ENCODE assay signal across 11 cellular contexts in genomic region chr7:103660455-103661371, GRCh38.
DNase-seq lines count a peak whose midpoint lies in the region; ATAC-seq and TF ChIP-seq lines count a peak whose summit lies in the region.
"Had no signal": no experiment of that assay in that cellular context is flagged by ENCODE, and none has a peak within 500 bp of the region (broad histone marks: within the 10 kb centered on the region; RNA-seq: fewer than 3 reads in every experiment).

No MANE protein-coding gene starts in this region.

- no peak overlapping the region for H3K4me3 Mint-ChIP-seq in activated CD8-positive, alpha-beta memory T cell treated with anti-CD3 and anti-CD28 coated beads, Interleukin-2, amount 10 ng/mL, durations not matched to agents 7 days and 5 days
- H3K4me3 Mint-ChIP-seq: activated naive CD8-positive, alpha-beta T cell treated with anti-CD3 and anti-CD28 coated beads, Interleukin-2, amount 10 ng/mL, durations not matched to agents 7 days and 5 days had no signal

- H3K9me3 Mint-ChIP-seq in activated CD8-positive, alpha-beta memory T cell treated with anti-CD3 and anti-CD28 coated beads, Interleukin-2, amount 10 ng/mL, durations not matched to agents 7 days and 5 days (ENCODE audit: low read depth) = no peaks in the 10 kb centered on the region
- H3K9me3 Mint-ChIP-seq: activated naive CD8-positive, alpha-beta T cell treated with anti-CD3 and anti-CD28 coated beads, Interleukin-2, amount 10 ng/mL, durations not matched to agents 7 days and 5 days had no signal

- no peaks in the 10 kb centered on the region for H3K36me3 Mint-ChIP-seq in activated CD8-positive, alpha-beta memory T cell treated with anti-CD3 and anti-CD28 coated beads, Interleukin-2, amount 10 ng/mL, durations not matched to agents 7 days and 5 days
- H3K36me3 Mint-ChIP-seq: activated naive CD8-positive, alpha-beta T cell treated with anti-CD3 and anti-CD28 coated beads, Interleukin-2, amount 10 ng/mL, durations not matched to agents 7 days and 5 days had no signal

- no peak overlapping the region for H3K27ac Mint-ChIP-seq in activated CD8-positive, alpha-beta memory T cell treated with anti-CD3 and anti-CD28 coated beads, Interleukin-2, amount 10 ng/mL, durations not matched to agents 7 days and 5 days
- H3K27ac Mint-ChIP-seq: activated naive CD8-positive, alpha-beta T cell treated with anti-CD3 and anti-CD28 coated beads, Interleukin-2, amount 10 ng/mL, durations not matched to agents 7 days and 5 days had no signal

- H3K4me1 Mint-ChIP-seq in activated CD8-positive, alpha-beta memory T cell treated with anti-CD3 and anti-CD28 coated beads, Interleukin-2, amount 10 ng/mL, durations not matched to agents 7 days and 5 days = no peaks in the 10 kb centered on the region
- H3K4me1 Mint-ChIP-seq: activated naive CD8-positive, alpha-beta T cell treated with anti-CD3 and anti-CD28 coated beads, Interleukin-2, amount 10 ng/mL, durations not matched to agents 7 days and 5 days had no signal

- H3K9me3 ChIP-seq in right lobe of liver = no peaks in the 10 kb centered on the region
- no peaks in the 10 kb centered on the region for H3K9me3 ChIP-seq in tibial artery

- peak; percentile 68 to 81 (median 74) for ATAC-seq in right lobe of liver
- ATAC-seq in GM21515 (IDR thresholded peaks at IDR 0.05; ENCODE audit: unreplicated experiment) = no peak
- ATAC-seq in activated CD8-positive, alpha-beta memory T cell treated with anti-CD3 and anti-CD28 coated beads, Interleukin-2, amount 10 ng/mL, durations not matched to agents 7 days and 5 days = no peak

- no peaks in the 10 kb centered on the region for H3K36me3 ChIP-seq in right lobe of liver
- no peaks in the 10 kb centered on the region for H3K36me3 ChIP-seq in tibial artery

- 77% methylated on average over 7 of the region's 7 CpGs for WGBS in right lobe of liver (ENCODE audit: insufficient coverage, low coverage, low lambda C conversion rate, missing lambda C conversion rate)

- DNase-seq in Caki2 (ENCODE audit: low read depth) (peak; percentile 80), LNCaP clone FGC (ENCODE audit: low read depth) (peak; percentile 85), cardiac fibroblast (ENCODE audit: low read depth in 2 of 2) (peak; percentile 6 to 35), right lobe of liver (no peak), tibial artery (no peak)
- no peak for DNase-seq in activated CD8-positive, alpha-beta memory T cell treated with anti-CD3 and anti-CD28 coated beads, Interleukin-2, amount 10 ng/mL, durations not matched to agents 7 days and 5 days
- no peak for DNase-seq in stimulated activated CD4-positive, alpha-beta T cell treated with anti-CD3 and anti-CD28 coated beads, Interleukin-12 subunit alpha, Interleukin-12 subunit beta, amount 100 ng/mL, for 4 hours
- DNase-seq: activated naive CD8-positive, alpha-beta T cell treated with anti-CD3 and anti-CD28 coated beads, Interleukin-2, amount 10 ng/mL, durations not matched to agents 7 days and 5 days; NCI-H1105 had no signal

- no peaks in the 10 kb centered on the region for H3K27me3 ChIP-seq in right lobe of liver
- H3K27me3 ChIP-seq in tibial artery = no peaks in the 10 kb centered on the region

- TF ChIP-seq CTCF in LNCaP clone FGC (IDR thresholded peaks at IDR 0.05; ENCODE audit: control insufficient read depth, extremely low read depth, insufficient read depth) = no peak
- no peak for TF ChIP-seq CTCF in cardiac fibroblast (IDR thresholded peaks at IDR 0.05; ENCODE audit: low read depth, low read length)
- TF ChIP-seq CTCF in right lobe of liver (IDR thresholded peaks at IDR 0.05) = no peak
- no peak for TF ChIP-seq CTCF in tibial artery (IDR thresholded peaks at IDR 0.05)

- in situ Hi-C loops in Caki2 (cut with HindIII; ENCODE audit: low pct_unique_long_range_greater_than_20kb, low sequenced_read_pairs) = no loop called here

- no peaks in the 10 kb centered on the region for H3K27me3 Mint-ChIP-seq in activated CD8-positive, alpha-beta memory T cell treated with anti-CD3 and anti-CD28 coated beads, Interleukin-2, amount 10 ng/mL, durations not matched to agents 7 days and 5 days
- H3K27me3 Mint-ChIP-seq: activated naive CD8-positive, alpha-beta T cell treated with anti-CD3 and anti-CD28 coated beads, Interleukin-2, amount 10 ng/mL, durations not matched to agents 7 days and 5 days had no signal

- CTCF ChIA-PET in activated CD8-positive, alpha-beta memory T cell treated with anti-CD3 and anti-CD28 coated beads, Interleukin-2, amount 10 ng/mL, durations not matched to agents 7 days and 5 days (lab: Charles Lee) = no interaction called here

- H3K4me3 ChIP-seq in LNCaP clone FGC (ENCODE audit: low read depth, low read length) = no peak overlapping the region
- H3K4me3 ChIP-seq in cardiac fibroblast (replicated peaks in 1 of 2; ENCODE audit: low read depth in 2 of 2, low read length in 2 of 2) = no peak overlapping the region
- no peak overlapping the region for H3K4me3 ChIP-seq in right lobe of liver
- H3K4me3 ChIP-seq in tibial artery = no peak overlapping the region
- H3K4me3 ChIP-seq: skin epidermis had no signal

- no peak for TF ChIP-seq POLR2A in right lobe of liver (IDR thresholded peaks at IDR 0.05)

- peaks cover 0 to 10% (median 0%) of the 10 kb centered on the region in 4 donors for H3K4me1 ChIP-seq in right lobe of liver
- H3K4me1 ChIP-seq in tibial artery = no peaks in the 10 kb centered on the region

- intact Hi-C loops in right lobe of liver (cut with DNase I) (no loop called here), tibial artery (cut with DNase I; ENCODE audit: low total_unique reads) (no loop called here)

- H3K27ac ChIP-seq in right lobe of liver (peak overlapping the region in 2 of 3 donors; percentile 43 to 68), tibial artery (no peak overlapping the region)
- H3K27ac ChIP-seq: skin epidermis had no signal

Comparison
In these comparisons a context has a peak if more than half of its experiments do, and no peak if none do; other contexts are left out.
1. DNase-seq: peak in Caki2 (single experiment), LNCaP clone FGC (single experiment) and cardiac fibroblast (2 of 2); none in right lobe of liver (0 of 3), tibial artery (0 of 2), activated CD8-positive, alpha-beta memory T cell treated with anti-CD3 and anti-CD28 coated beads, Interleukin-2, amount 10 ng/mL, durations not matched to agents 7 days and 5 days (single experiment) and stimulated activated CD4-positive, alpha-beta T cell treated with anti-CD3 and anti-CD28 coated beads, Interleukin-12 subunit alpha, Interleukin-12 subunit beta, amount 100 ng/mL, for 4 hours (single experiment).
2. ATAC-seq: peak in right lobe of liver (4 of 4); none in GM21515 (single experiment) and activated CD8-positive, alpha-beta memory T cell treated with anti-CD3 and anti-CD28 coated beads, Interleukin-2, amount 10 ng/mL, durations not matched to agents 7 days and 5 days (single experiment).
3. H3K27ac ChIP-seq: peak in right lobe of liver (2 of 3); none in tibial artery (0 of 2).